In genomic region chr7:26153823-26154783, GRCh38 we compare ENCODE assay signal across 1 cellular context.
A peak's percentile ranks its signal among the peaks of the same experiment; 100 is the strongest.
TF ChIP-seq lines count a peak whose summit lies in the region.

No MANE protein-coding gene starts in this region.

TF ChIP-seq in GM23338, 12 proteins besides CTCF, POLR2A, EP300 and RAD21 (continued from another document):
- TF ChIP-seq ETS1 (IDR thresholded peaks at IDR 0.05): peak; percentile 73; the same call in 1 of the 2 replicates
- peak; percentile 44; the same call in 1 of the 2 replicates for TF ChIP-seq POLR2AphosphoS5 (IDR thresholded peaks at IDR 0.05; ENCODE audit: low read depth)
- TF ChIP-seq STAT1 (IDR thresholded peaks at IDR 0.05; ENCODE audit: unreplicated experiment): no peak
- TF ChIP-seq REST (IDR thresholded peaks at IDR 0.05; ENCODE audit: unreplicated experiment): no peak
- peak; percentile 41; the same call in 1 of the 2 replicates for TF ChIP-seq CREB1 (CRISPR knock-in tag; IDR thresholded peaks at IDR 0.05; ENCODE audit: low read depth)
